In the genomic region with DNA sequence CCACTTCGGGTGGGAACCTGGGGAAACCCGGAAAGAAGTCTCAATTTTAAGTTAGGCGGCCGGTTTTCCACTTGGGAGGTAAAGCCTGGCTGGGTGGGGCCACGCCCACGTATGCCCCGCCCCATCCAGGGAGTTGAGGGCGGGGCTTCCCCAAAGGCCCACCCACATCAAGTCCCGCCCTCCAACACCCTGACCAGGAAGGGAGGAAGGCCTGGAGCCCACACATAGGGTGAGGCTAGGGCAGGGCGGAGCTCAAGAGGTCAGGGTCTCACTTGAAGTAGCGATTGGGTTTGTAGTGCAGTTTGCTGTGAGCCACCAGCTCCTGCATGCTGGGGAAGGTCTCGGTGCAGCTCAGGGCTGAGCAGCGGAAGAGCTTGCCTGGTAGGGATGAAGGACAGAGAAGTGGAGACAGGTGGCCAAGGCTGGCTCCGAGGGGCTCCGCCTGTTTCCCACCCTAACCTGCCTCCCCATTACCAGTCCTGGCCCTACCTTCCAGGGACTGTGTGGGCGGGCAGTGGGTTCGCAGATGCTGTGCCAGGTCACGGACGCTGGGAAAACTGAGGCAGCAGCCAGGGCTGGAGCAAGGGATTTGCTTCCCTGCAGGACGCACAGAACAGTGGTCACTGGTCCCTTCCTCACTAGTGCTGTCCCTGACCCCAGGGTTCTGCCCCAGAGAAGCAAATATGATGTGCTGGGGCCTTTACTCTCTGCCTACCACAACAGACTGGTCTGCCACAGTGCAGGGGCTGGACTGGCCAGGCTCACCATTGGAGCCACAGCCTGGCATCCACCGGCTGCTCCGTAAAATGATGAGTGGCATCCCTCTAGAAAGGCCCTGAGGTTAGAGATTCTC, we compare ENCODE assay signal across 9 cellular contexts. TPM values are rescaled to one million over a fixed set of nuclear protein-coding genes. Genes with fewer than 3 reads are reported as not detected.
DNase-seq lines count a peak whose midpoint lies in the region; ATAC-seq and TF ChIP-seq lines count a peak whose summit lies in the region.
"Had no signal": no experiment of that assay in that cellular context is flagged by ENCODE, and none has a peak within 500 bp of the region (broad histone marks: within the 10 kb centered on the region; RNA-seq: fewer than 3 reads in every experiment).

No MANE protein-coding gene starts in this region.

- H3K27ac Mint-ChIP-seq in type B pancreatic cell: peak overlapping the region; percentile 59

- TF ChIP-seq CTCF in GM10266 (IDR thresholded peaks at IDR 0.05; ENCODE audit: control insufficient read depth, insufficient read depth, low read depth, missing control alignments) (no peak), fibroblast of pulmonary artery (IDR thresholded peaks at IDR 0.05; ENCODE audit: low read length, missing control alignments) (no peak), type B pancreatic cell (conservative IDR thresholded peaks at IDR 0.05) (no peak)

- H3K4me3 Mint-ChIP-seq in type B pancreatic cell: peak overlapping the region; percentile 79

- H3K4me1 Mint-ChIP-seq in type B pancreatic cell (ENCODE audit: unreplicated experiment): peaks cover 9% of the 10 kb centered on the region

- H3K4me3 ChIP-seq in fibroblast of pulmonary artery (replicated peaks; ENCODE audit: low read depth, low read length): no peak overlapping the region

- DNase-seq in 8988T (peak; percentile 71), GM10266 (ENCODE audit: extremely low spot score) (peak; percentile 61), SKM-1 treated with dmso at 0.1 percent for 144 hours (lab: John Stamatoyannopoulos, UW; ENCODE audit: unreplicated experiment) (peak; percentile 12), fibroblast of pulmonary artery (ENCODE audit: low read depth) (peak; percentile 24), type B pancreatic cell (ENCODE audit: extremely low spot score, unreplicated experiment) (no peak), NCI-H446 (lab: John Stamatoyannopoulos, UW) (no peak), D341Med (ENCODE audit: low spot score) (no peak)

- ATAC-seq in GM19351 (IDR thresholded peaks at IDR 0.05; ENCODE audit: unreplicated experiment): no peak

- peaks cover under 1% of the 10 kb centered on the region for H3K27me3 Mint-ChIP-seq in type B pancreatic cell

- peaks cover 3% of the 10 kb centered on the region for H3K36me3 Mint-ChIP-seq in type B pancreatic cell

- no peaks in the 10 kb centered on the region for H3K9me3 Mint-ChIP-seq in type B pancreatic cell

RNA-seq across cellular contexts. Expression of a gene that starts 1.6 kb away (rescaled TPM):
- total RNA-seq in type B pancreatic cell (ENCODE audit: low replicate concordance): 19.9 and 25.4 TPM in 2 replicates

RNA-seq across cellular contexts. Expression of a gene that starts 9.9 kb away (rescaled TPM):
- total RNA-seq in type B pancreatic cell (ENCODE audit: low replicate concordance): 0.31 TPM in 2 replicates
- total RNA-seq: dermis microvascular lymphatic vessel endothelial cell had no signal

Comparison
In these comparisons a context has a peak if more than half of its experiments do, and no peak if none do; other contexts are left out.
1. DNase-seq: peak in 8988T (single experiment), GM10266 (single experiment), SKM-1 treated with dmso at 0.1 percent for 144 hours (single experiment) and fibroblast of pulmonary artery (single experiment); none in type B pancreatic cell (single experiment), NCI-H446 (0 of 2) and D341Med (single experiment).